ENCODE assay signal across 1 cellular context in genomic region chr16:22436823-22437652, GRCh38.
TF ChIP-seq lines count a peak whose summit lies in the region.

No MANE protein-coding gene starts in this region.

TF ChIP-seq in HepG2, 621 proteins besides CTCF, POLR2A, EP300 and RAD21 (continued from another document and continues in another):
- TF ChIP-seq BATF2 (CRISPR knock-in tag; IDR thresholded peaks at IDR 0.05), result 0 out of 2 replicates have a peak, but pooled peaks have one; percentile 34
- peak; percentile 83; the same call in 1 of the 2 replicates for TF ChIP-seq ZNF180 (CRISPR knock-in tag; IDR thresholded peaks at IDR 0.05; ENCODE audit: borderline replicate concordance, low read depth)
- peak; percentile 77 for TF ChIP-seq SP5 (CRISPR knock-in tag; IDR thresholded peaks at IDR 0.05; ENCODE audit: borderline replicate concordance, low read depth)
- TF ChIP-seq ZIK1 (CRISPR knock-in tag; IDR thresholded peaks at IDR 0.05; ENCODE audit: borderline replicate concordance, low read depth), result peak; percentile 80; the same call in 1 of the 2 replicates
- 0 out of 2 replicates have a peak, but pooled peaks have one; percentile 21 for TF ChIP-seq SMAD9 (CRISPR knock-in tag; IDR thresholded peaks at IDR 0.05)
- TF ChIP-seq SOX5 (CRISPR knock-in tag; IDR thresholded peaks at IDR 0.05; ENCODE audit: borderline replicate concordance), result peak; percentile 26; the same call in 1 of the 2 replicates
- peak; percentile 85 for TF ChIP-seq TAF15 (IDR thresholded peaks at IDR 0.05; ENCODE audit: low read depth, low read length, poor library complexity, severe bottlenecking)
- TF ChIP-seq DZIP1 (CRISPR knock-in tag; IDR thresholded peaks at IDR 0.05), result peak; percentile 92; the same call in 1 of the 2 replicates
- peak; percentile 34; the same call in 1 of the 2 replicates for TF ChIP-seq MLXIP (CRISPR knock-in tag; IDR thresholded peaks at IDR 0.05; ENCODE audit: borderline replicate concordance)
- TF ChIP-seq ZBTB14 (CRISPR knock-in tag; IDR thresholded peaks at IDR 0.05), result peak; percentile 46; the same call in 1 of the 2 replicates
- peak; percentile 54; the same call in 1 of the 2 replicates for TF ChIP-seq BRCA1 (CRISPR knock-in tag; IDR thresholded peaks at IDR 0.05)
- TF ChIP-seq ZNF605 (CRISPR knock-in tag; IDR thresholded peaks at IDR 0.05), result peak; percentile 82; the same call in 1 of the 2 replicates
- peak; percentile 86 for TF ChIP-seq KAT8 (CRISPR knock-in tag; IDR thresholded peaks at IDR 0.05)
- TF ChIP-seq ZNF740 (CRISPR knock-in tag; IDR thresholded peaks at IDR 0.05), result 0 out of 2 replicates have a peak, but pooled peaks have one; percentile 23
- peak; percentile 86 for TF ChIP-seq ZNF607 (CRISPR knock-in tag; IDR thresholded peaks at IDR 0.05; ENCODE audit: borderline replicate concordance)
- peak; percentile 32; the same call in 1 of the 2 replicates for TF ChIP-seq STAT6 (CRISPR knock-in tag; IDR thresholded peaks at IDR 0.05; ENCODE audit: borderline replicate concordance)
- TF ChIP-seq SSRP1 (CRISPR knock-in tag; IDR thresholded peaks at IDR 0.05), result 0 out of 2 replicates have a peak, but pooled peaks have one; percentile 51
- TF ChIP-seq TFDP2 (CRISPR knock-in tag; IDR thresholded peaks at IDR 0.05), result peak; percentile 80
- TF ChIP-seq ZNF232 (CRISPR knock-in tag; IDR thresholded peaks at IDR 0.05; ENCODE audit: borderline replicate concordance), result 0 out of 2 replicates have a peak, but pooled peaks have one; percentile 74
- peak; percentile 70 for TF ChIP-seq ETV5 (CRISPR knock-in tag; IDR thresholded peaks at IDR 0.05; ENCODE audit: borderline replicate concordance)
- peak; percentile 38; the same call in 1 of the 2 replicates for TF ChIP-seq ZNF609 (CRISPR knock-in tag; IDR thresholded peaks at IDR 0.05; ENCODE audit: borderline replicate concordance)
- TF ChIP-seq ZFX (CRISPR knock-in tag; IDR thresholded peaks at IDR 0.05; ENCODE audit: low read depth), result peak; percentile 94
- TF ChIP-seq KMT2A (CRISPR knock-in tag; IDR thresholded peaks at IDR 0.05), result peak; percentile 97
- peak; percentile 86 for TF ChIP-seq CHCHD3 (CRISPR knock-in tag; IDR thresholded peaks at IDR 0.05)
- TF ChIP-seq ZNF543 (CRISPR knock-in tag; IDR thresholded peaks at IDR 0.05), result peak; percentile 77
- TF ChIP-seq ZBTB4 (CRISPR knock-in tag; IDR thresholded peaks at IDR 0.05; ENCODE audit: borderline replicate concordance), result 0 out of 2 replicates have a peak, but pooled peaks have one; percentile 37
- TF ChIP-seq BORCS8-MEF2B (CRISPR knock-in tag; IDR thresholded peaks at IDR 0.05), result peak; percentile 39; the same call in 1 of the 2 replicates
- TF ChIP-seq PREB (CRISPR knock-in tag; IDR thresholded peaks at IDR 0.05), result 0 out of 2 replicates have a peak, but pooled peaks have one; percentile 21
- peak; percentile 60; the same call in 1 of the 2 replicates for TF ChIP-seq ZNF329 (CRISPR knock-in tag; IDR thresholded peaks at IDR 0.05; ENCODE audit: low read depth)
- TF ChIP-seq ZNF558 (CRISPR knock-in tag; IDR thresholded peaks at IDR 0.05; ENCODE audit: borderline replicate concordance), result peak; percentile 89; the same call in 1 of the 2 replicates
- TF ChIP-seq FOXA3 (CRISPR knock-in tag; IDR thresholded peaks at IDR 0.05), result peak; percentile 46; the same call in 1 of the 2 replicates
- peak; percentile 87 for TF ChIP-seq HNRNPLL (IDR thresholded peaks at IDR 0.05; ENCODE audit: low read depth, low read length, poor library complexity, severe bottlenecking)
- peak; percentile 91 for TF ChIP-seq ZNF451 (CRISPR knock-in tag; IDR thresholded peaks at IDR 0.05)
